In the genomic region with DNA sequence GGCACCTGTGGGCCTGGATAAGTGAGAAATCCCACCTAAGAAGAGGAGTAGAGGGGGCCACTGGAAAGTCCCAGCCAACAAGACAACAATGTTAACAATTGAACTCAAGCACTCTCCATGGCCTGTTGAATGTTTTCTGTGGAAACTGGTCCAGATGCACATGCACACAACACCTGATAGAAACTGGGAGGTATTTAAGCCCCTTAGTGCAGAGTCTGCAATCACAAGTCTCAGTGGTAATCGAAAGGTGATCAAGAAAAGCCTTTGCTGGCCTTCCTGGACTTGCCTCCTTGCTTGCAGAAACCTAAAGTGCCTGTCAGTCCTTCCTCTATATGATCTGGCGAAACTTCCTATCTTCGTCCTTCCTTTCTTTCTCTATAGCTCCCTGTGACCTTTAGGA, we compare ENCODE assay signal across 18 cellular contexts. TPM values are rescaled to one million over a fixed set of nuclear protein-coding genes. Genes with fewer than 3 reads are reported as not detected.
DNase-seq lines count a peak whose midpoint lies in the region; ATAC-seq and TF ChIP-seq lines count a peak whose summit lies in the region.
"Had no signal": no experiment of that assay in that cellular context is flagged by ENCODE, and none has a peak within 500 bp of the region (broad histone marks: within the 10 kb centered on the region; RNA-seq: fewer than 3 reads in every experiment).

No MANE protein-coding gene starts in this region.

- peak in 2 of 4 donors; percentile 4 to 25 for ATAC-seq in right lobe of liver
- no peak for ATAC-seq in HG02678 (IDR thresholded peaks at IDR 0.05; ENCODE audit: unreplicated experiment)

- CTCF ChIA-PET in OCI-LY7 (lab: Charles Lee; ENCODE audit: unreplicated experiment) = interaction anchor here (0.5 to 3.9 kb wide), 8 partner anchors 77 to 526 kb away, joined by 3 to 27 read pairs (median 4); a partner anchor contains a TSS
- CTCF ChIA-PET in SK-N-SH (lab: Yijun Ruan, JAX) = interaction anchor here (0.6 to 5.6 kb wide), 43 partner anchors 8 to 604 kb away, joined by 3 to 111 read pairs (median 4); a partner anchor contains a TSS

- H2AFZ ChIP-seq in OCI-LY7 (ENCODE audit: low read length) (peak overlapping the region; percentile 94), SK-N-SH (ENCODE audit: low read depth) (no peak overlapping the region)

- peak overlapping the region; percentile 99 for H3K27ac ChIP-seq in OCI-LY7 (ENCODE audit: low read depth, low read length, poor library complexity, severe bottlenecking)
- peak overlapping the region in 2 of 3 donors; percentile 65 to 93 for H3K27ac ChIP-seq in right lobe of liver
- H3K27ac ChIP-seq in subcutaneous abdominal adipose tissue (ENCODE audit: low read depth, low read length) = peak overlapping the region; percentile 34
- H3K27ac ChIP-seq in SK-N-SH (ENCODE audit: low read depth in 2 of 2, low read length in 1 of 2) = no peak overlapping the region
- H3K27ac ChIP-seq in caudate nucleus (ENCODE audit: low read depth, low read length) = no peak overlapping the region
- H3K27ac ChIP-seq: BLaER1 had no signal

- no peaks in the 10 kb centered on the region for H3K9me3 ChIP-seq in OCI-LY7 (ENCODE audit: low read length)
- H3K9me3 ChIP-seq in right lobe of liver = no peaks in the 10 kb centered on the region
- no peaks in the 10 kb centered on the region for H3K9me3 ChIP-seq in subcutaneous abdominal adipose tissue (ENCODE audit: control insufficient read depth in 5 of 5, low read length in 5 of 5)
- H3K9me3 ChIP-seq in SK-N-SH = no peaks in the 10 kb centered on the region
- H3K9me3 ChIP-seq: BLaER1, HAP-1, Peyer's patch had no signal

- DNase-seq in NCI-H82 (lab: John Stamatoyannopoulos, UW) (peak; percentile 17), NCI-H82 treated with DMSO at 0.1 percent for 48 hours (lab: John Stamatoyannopoulos, UW; ENCODE audit: unreplicated experiment) (no peak), OCI-LY7 (ENCODE audit: low spot score) (peak; percentile 62), right lobe of liver (no peak), SK-N-SH (no peak), caudate nucleus (lab: John Stamatoyannopoulos, UW) (no peak)
- DNase-seq: 8988T, NCI-H1417 treated with DMSO at 0.1 percent for 48 hours, NCI-H1930, NCI-H2171, NCI-H446 treated with DMSO at 0.1 percent for 48 hours, NCI-H748 treated with DMSO at 0.1 percent for 48 hours, Peyer's patch, Right ventricle myocardium superior had no signal

- H3K9ac ChIP-seq in subcutaneous abdominal adipose tissue (ENCODE audit: low read length in 5 of 5) (no peak overlapping the region), SK-N-SH (no peak overlapping the region)
- H3K9ac ChIP-seq: BLaER1 had no signal

- intact Hi-C loops in OCI-LY7 (cut with micrococcal nuclease; ENCODE audit: unreplicated experiment) = loop anchor here (2.0 to 10.0 kb wide), 4 partner anchors 69 to 512 kb away; a partner anchor contains a TSS
- intact Hi-C loops in right lobe of liver (cut with DNase I) = no loop called here

- H3K79me2 ChIP-seq in OCI-LY7 (ENCODE audit: insufficient read depth, low read depth, low read length) (no peaks in the 10 kb centered on the region), SK-N-SH (ENCODE audit: insufficient read depth) (no peaks in the 10 kb centered on the region)

- no peak for TF ChIP-seq POLR2A in right lobe of liver (IDR thresholded peaks at IDR 0.05)

- 77% methylated on average over 2 of the region's 3 CpGs for WGBS in right lobe of liver (ENCODE audit: insufficient coverage, low coverage, low lambda C conversion rate, missing lambda C conversion rate)
- WGBS in SK-N-SH (ENCODE audit: low lambda C conversion rate) = 72% methylated on average over 3 of the region's 3 CpGs

- TF ChIP-seq EP300 in SK-N-SH (IDR thresholded peaks at IDR 0.05; ENCODE audit: borderline replicate concordance in 1 of 2, low read depth in 1 of 2, low read length in 1 of 2) = no peak

- BruUV-seq in OCI-LY7 (replicated peaks; lab: Mats Ljungman, UMichigan) = TSS peak; percentile 73

- H3K4me3 ChIP-seq in OCI-LY7 (ENCODE audit: low read depth, low read length, poor library complexity, severe bottlenecking) (peak overlapping the region; percentile 50), right lobe of liver (no peak overlapping the region), subcutaneous abdominal adipose tissue (ENCODE audit: low read depth in 1 of 5, low read length in 5 of 5) (no peak overlapping the region), SK-N-SH (ENCODE audit: low read depth in 2 of 2, low read length in 1 of 2) (no peak overlapping the region)
- H3K4me3 ChIP-seq: BLaER1, HAP-1, Peyer's patch had no signal

- peaks cover 55% of the 10 kb centered on the region for H3K4me1 ChIP-seq in OCI-LY7 (ENCODE audit: insufficient read depth, low read length, poor library complexity, severe bottlenecking)
- peaks cover 0 to 51% (median 8%) of the 10 kb centered on the region in 4 donors for H3K4me1 ChIP-seq in right lobe of liver
- peaks cover 2 to 23% (median 22%) of the 10 kb centered on the region in 5 donors for H3K4me1 ChIP-seq in subcutaneous abdominal adipose tissue (ENCODE audit: control insufficient read depth in 5 of 5, insufficient read depth in 5 of 5, low read length in 5 of 5)
- H3K4me1 ChIP-seq in SK-N-SH (ENCODE audit: control insufficient read depth in 1 of 2, insufficient read depth in 2 of 2, low read depth in 1 of 2, low read length in 1 of 2) = peaks cover 7 to 14% of the 10 kb centered on the region in 2 experiments; a peak in 2 of 4 replicates
- H3K4me1 ChIP-seq: BLaER1, HAP-1 had no signal

- H3K4me2 ChIP-seq in OCI-LY7 (ENCODE audit: low read length) (peak overlapping the region; percentile 88), SK-N-SH (no peak overlapping the region)
- H3K4me2 ChIP-seq: BLaER1 had no signal

- POLR2A ChIA-PET in OCI-LY7 (lab: Charles Lee) (interaction anchor here (0.7 to 5.1 kb wide), 28 partner anchors 9 to 537 kb away, joined by 3 to 75 read pairs (median 4); a partner anchor contains a TSS), SK-N-SH (lab: Yijun Ruan, JAX) (no interaction called here)

- no peak for TF ChIP-seq RAD21 in SK-N-SH (IDR thresholded peaks at IDR 0.05; ENCODE audit: low read length)

- TF ChIP-seq CTCF in OCI-LY7 (conservative IDR thresholded peaks at IDR 0.05; ENCODE audit: low read length) = no peak
- TF ChIP-seq CTCF in right lobe of liver (IDR thresholded peaks at IDR 0.05) = no peak
- no peak for TF ChIP-seq CTCF in SK-N-SH (IDR thresholded peaks at IDR 0.05)

- H4K20me1 ChIP-seq in OCI-LY7 (ENCODE audit: insufficient read depth, low read length) = no peaks in the 10 kb centered on the region
- no peaks in the 10 kb centered on the region for H4K20me1 ChIP-seq in SK-N-SH (ENCODE audit: insufficient read depth)
- H4K20me1 ChIP-seq: BLaER1 had no signal

- peaks cover 7% of the 10 kb centered on the region for H3F3A ChIP-seq in SK-N-SH (replicated peaks; ENCODE audit: insufficient read depth)

- no peaks in the 10 kb centered on the region for H3K27me3 ChIP-seq in right lobe of liver
- no peaks in the 10 kb centered on the region for H3K27me3 ChIP-seq in subcutaneous abdominal adipose tissue (ENCODE audit: control insufficient read depth in 5 of 5, insufficient read depth in 4 of 5, low read length in 5 of 5)
- H3K27me3 ChIP-seq in SK-N-SH (ENCODE audit: insufficient read depth) = no peaks in the 10 kb centered on the region
- H3K27me3 ChIP-seq: BLaER1, Peyer's patch had no signal

- H3K36me3 ChIP-seq in OCI-LY7 (ENCODE audit: insufficient read depth, low read length) (no peaks in the 10 kb centered on the region), right lobe of liver (peaks cover 0 to under 1% (median 0%) of the 10 kb centered on the region in 4 donors), subcutaneous abdominal adipose tissue (ENCODE audit: control insufficient read depth in 5 of 5, insufficient read depth in 5 of 5, low read length in 5 of 5) (no peaks in the 10 kb centered on the region), SK-N-SH (replicated peaks in 1 of 2; ENCODE audit: control insufficient read depth in 1 of 2, insufficient read depth in 2 of 2, low read length in 1 of 2) (no peaks in the 10 kb centered on the region)
- H3K36me3 ChIP-seq: BLaER1, HAP-1 had no signal

- H3K9me2 ChIP-seq in OCI-LY7 (ENCODE audit: insufficient read depth, low read length) (no peaks in the 10 kb centered on the region), SK-N-SH (no peaks in the 10 kb centered on the region; the same call in 1 of the 2 replicates)

TF ChIP-seq in SK-N-SH, 30 proteins besides CTCF, POLR2A, EP300 and RAD21 (continues in another document):
- TF ChIP-seq, protein P1, sequence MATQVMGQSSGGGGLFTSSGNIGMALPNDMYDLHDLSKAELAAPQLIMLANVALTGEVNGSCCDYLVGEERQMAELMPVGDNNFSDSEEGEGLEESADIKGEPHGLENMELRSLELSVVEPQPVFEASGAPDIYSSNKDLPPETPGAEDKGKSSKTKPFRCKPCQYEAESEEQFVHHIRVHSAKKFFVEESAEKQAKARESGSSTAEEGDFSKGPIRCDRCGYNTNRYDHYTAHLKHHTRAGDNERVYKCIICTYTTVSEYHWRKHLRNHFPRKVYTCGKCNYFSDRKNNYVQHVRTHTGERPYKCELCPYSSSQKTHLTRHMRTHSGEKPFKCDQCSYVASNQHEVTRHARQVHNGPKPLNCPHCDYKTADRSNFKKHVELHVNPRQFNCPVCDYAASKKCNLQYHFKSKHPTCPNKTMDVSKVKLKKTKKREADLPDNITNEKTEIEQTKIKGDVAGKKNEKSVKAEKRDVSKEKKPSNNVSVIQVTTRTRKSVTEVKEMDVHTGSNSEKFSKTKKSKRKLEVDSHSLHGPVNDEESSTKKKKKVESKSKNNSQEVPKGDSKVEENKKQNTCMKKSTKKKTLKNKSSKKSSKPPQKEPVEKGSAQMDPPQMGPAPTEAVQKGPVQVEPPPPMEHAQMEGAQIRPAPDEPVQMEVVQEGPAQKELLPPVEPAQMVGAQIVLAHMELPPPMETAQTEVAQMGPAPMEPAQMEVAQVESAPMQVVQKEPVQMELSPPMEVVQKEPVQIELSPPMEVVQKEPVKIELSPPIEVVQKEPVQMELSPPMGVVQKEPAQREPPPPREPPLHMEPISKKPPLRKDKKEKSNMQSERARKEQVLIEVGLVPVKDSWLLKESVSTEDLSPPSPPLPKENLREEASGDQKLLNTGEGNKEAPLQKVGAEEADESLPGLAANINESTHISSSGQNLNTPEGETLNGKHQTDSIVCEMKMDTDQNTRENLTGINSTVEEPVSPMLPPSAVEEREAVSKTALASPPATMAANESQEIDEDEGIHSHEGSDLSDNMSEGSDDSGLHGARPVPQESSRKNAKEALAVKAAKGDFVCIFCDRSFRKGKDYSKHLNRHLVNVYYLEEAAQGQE (IDR thresholded peaks at IDR 0.05; ENCODE audit: low read depth, low read length) = no peak

RNA-seq across cellular contexts. Expression of a gene that starts 30.6 kb away (rescaled TPM):
- total RNA-seq in OCI-LY7 (2014; rRNA removed; shearing (Covaris generic)) = 30.8 and 69.2 TPM in 2 replicates
- total RNA-seq in OCI-LY7 (2022) (241 and 261 TPM in 2 replicates), right lobe of liver (10 to 100 TPM; 13.2 to 40.7 (median 25.3) TPM)
- polyA plus RNA-seq in SK-N-SH (2012; rRNA removed) = 58.4 and 73.0 TPM in 2 replicates
- polyA plus RNA-seq in SK-N-SH (2012; cell fraction: cytosol; rRNA removed) = 98.3 and 151 TPM in 2 replicates
- 23.9 and 53.9 TPM in 2 replicates for polyA plus RNA-seq in SK-N-SH (2012; cell fraction: nucleus; rRNA removed)

RNA-seq across cellular contexts. Expression of a gene that starts 31.4 kb away (rescaled TPM):
- total RNA-seq in OCI-LY7 (2014; rRNA removed; shearing (Covaris generic)) = 2.5 and 3.1 TPM in 2 replicates
- total RNA-seq in OCI-LY7 (2022) = 5.9 and 8.0 TPM in 2 replicates
- total RNA-seq in right lobe of liver = 100 to 1,000 TPM in 4 of 6 experiments, 10 to 100 TPM in 2; 45.5 to 162 (median 129) TPM
- polyA plus RNA-seq in SK-N-SH (2012; rRNA removed) = 0.94 and 1.4 TPM in 2 replicates
- polyA plus RNA-seq in SK-N-SH (2012; cell fraction: cytosol; rRNA removed) = 1.6 and 2.3 TPM in 2 replicates
- 3.3 and 5.2 TPM in 2 replicates for polyA plus RNA-seq in SK-N-SH (2012; cell fraction: nucleus; rRNA removed)

Comparison
In these comparisons a context has a peak if more than half of its experiments do, and no peak if none do; other contexts are left out.
1. DNase-seq: peak in NCI-H82 (single experiment) and OCI-LY7 (single experiment); none in NCI-H82 treated with DMSO at 0.1 percent for 48 hours (single experiment), right lobe of liver (0 of 3), SK-N-SH (single experiment) and caudate nucleus (0 of 61).
2. H3K27ac ChIP-seq: peak in OCI-LY7 (single experiment), right lobe of liver (2 of 3) and subcutaneous abdominal adipose tissue (single experiment); none in SK-N-SH (0 of 2) and caudate nucleus (single experiment).
3. RNA of a gene that starts 31.4 kb away (total RNA-seq): 45.5 to 162 TPM in right lobe of liver; 2.5 to 8.0 TPM in OCI-LY7; every median in the first group is over 4 times any median in the second.